1 cellular context compared by ENCODE assay signal in genomic region chr9:78253285-78253684, GRCh38.
TF ChIP-seq lines count a peak whose summit lies in the region.

No MANE protein-coding gene starts in this region.

TF ChIP-seq in K562, 482 proteins besides CTCF, POLR2A, EP300 and RAD21 (continued from another document):
- TF ChIP-seq, protein P1, sequence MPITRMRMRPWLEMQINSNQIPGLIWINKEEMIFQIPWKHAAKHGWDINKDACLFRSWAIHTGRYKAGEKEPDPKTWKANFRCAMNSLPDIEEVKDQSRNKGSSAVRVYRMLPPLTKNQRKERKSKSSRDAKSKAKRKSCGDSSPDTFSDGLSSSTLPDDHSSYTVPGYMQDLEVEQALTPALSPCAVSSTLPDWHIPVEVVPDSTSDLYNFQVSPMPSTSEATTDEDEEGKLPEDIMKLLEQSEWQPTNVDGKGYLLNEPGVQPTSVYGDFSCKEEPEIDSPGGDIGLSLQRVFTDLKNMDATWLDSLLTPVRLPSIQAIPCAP (CRISPR knock-in tag; IDR thresholded peaks at IDR 0.05; ENCODE audit: borderline replicate concordance), result no peak
- TF ChIP-seq NR0B1 (IDR thresholded peaks at IDR 0.05; ENCODE audit: partially characterized antibody) (no peak), PKNOX1 (IDR thresholded peaks at IDR 0.05) (no peak), EZH2 (IDR thresholded peaks at IDR 0.05; ENCODE audit: borderline replicate concordance, low read depth, low read length) (no peak)
TF ChIP-seq in K562: peak in this region for 2.
